ENCODE assay signal across 12 cellular contexts in genomic region chr7:47458057-47458456, GRCh38.
DNase-seq lines count a peak whose midpoint lies in the region; TF ChIP-seq lines count a peak whose summit lies in the region.
"Had no signal": no experiment of that assay in that cellular context is flagged by ENCODE, and none has a peak within 500 bp of the region (broad histone marks: within the 10 kb centered on the region; RNA-seq: fewer than 3 reads in every experiment).

No MANE protein-coding gene starts in this region.

- no peaks in the 10 kb centered on the region for H3K27me3 ChIP-seq in adipocyte (replicated peaks; ENCODE audit: control insufficient read depth, insufficient read depth, low read length)
- no peaks in the 10 kb centered on the region for H3K27me3 ChIP-seq in suprapubic skin

- H3K4me3 ChIP-seq in HFF-Myc (replicated peaks; ENCODE audit: low read depth, low read length) (no peak overlapping the region), adipocyte (ENCODE audit: low read length) (no peak overlapping the region), suprapubic skin (no peak overlapping the region)
- H3K4me3 ChIP-seq: GM23338 had no signal

- H3K9me3 ChIP-seq in adipocyte (ENCODE audit: control insufficient read depth, low read length), result no peaks in the 10 kb centered on the region
- no peaks in the 10 kb centered on the region for H3K9me3 ChIP-seq in suprapubic skin

- H3K9ac ChIP-seq in adipocyte (ENCODE audit: low read length), result no peak overlapping the region

- TF ChIP-seq CTCF in HFF-Myc (IDR thresholded peaks at IDR 0.05; ENCODE audit: low read depth, low read length, missing control alignments) (no peak), suprapubic skin (IDR thresholded peaks at IDR 0.05) (no peak)

- DNase-seq in HFF-Myc (ENCODE audit: extremely low read depth, low read depth), result peak; percentile 98
- DNase-seq in adipocyte (ENCODE audit: low read depth), result peak; percentile 82
- peak; percentile 36 for DNase-seq in kidney glomerular epithelial cell (lab: John Stamatoyannopoulos, UW)
- DNase-seq in suprapubic skin (ENCODE audit: low spot score in 2 of 2), result peak in 1 of 2 donors; percentile 87
- DNase-seq in activated T-cell treated with anti-CD3 and anti-CD28 coated beads for 4 hours, result no peak
- DNase-seq in cortex of kidney (lab: John Stamatoyannopoulos, UW), result no peak
- no peak for DNase-seq in central memory CD4-positive, alpha-beta T cell
- DNase-seq in NCI-H2081 (lab: John Stamatoyannopoulos, UW), result no peak
- DNase-seq: erythroblast, KG1, SW 1271 had no signal

- TF ChIP-seq POLR2A in suprapubic skin (IDR thresholded peaks at IDR 0.05), result no peak

- peak overlapping the region; percentile 50 for H3K27ac ChIP-seq in suprapubic skin

- H3K36me3 ChIP-seq in adipocyte (ENCODE audit: control insufficient read depth, insufficient read depth, low read length, severe bottlenecking), result no peaks in the 10 kb centered on the region
- no peaks in the 10 kb centered on the region for H3K36me3 ChIP-seq in suprapubic skin

- peaks cover 45% of the 10 kb centered on the region for H3K4me1 ChIP-seq in adipocyte (ENCODE audit: control insufficient read depth, insufficient read depth, low read length)
- H3K4me1 ChIP-seq in suprapubic skin, result peaks cover 44% of the 10 kb centered on the region

- WGBS in suprapubic skin, result 81% methylated on average over 4 of the region's 5 CpGs

- TF ChIP-seq EP300 in suprapubic skin (IDR thresholded peaks at IDR 0.05), result no peak

Comparison
In these comparisons a context has a peak if more than half of its experiments do, and no peak if none do; other contexts are left out.
1. DNase-seq: peak in HFF-Myc (single experiment), adipocyte (single experiment) and kidney glomerular epithelial cell (single experiment); none in activated T-cell treated with anti-CD3 and anti-CD28 coated beads for 4 hours (single experiment), cortex of kidney (single experiment), central memory CD4-positive, alpha-beta T cell (single experiment) and NCI-H2081 (0 of 2).